In the genomic region with DNA sequence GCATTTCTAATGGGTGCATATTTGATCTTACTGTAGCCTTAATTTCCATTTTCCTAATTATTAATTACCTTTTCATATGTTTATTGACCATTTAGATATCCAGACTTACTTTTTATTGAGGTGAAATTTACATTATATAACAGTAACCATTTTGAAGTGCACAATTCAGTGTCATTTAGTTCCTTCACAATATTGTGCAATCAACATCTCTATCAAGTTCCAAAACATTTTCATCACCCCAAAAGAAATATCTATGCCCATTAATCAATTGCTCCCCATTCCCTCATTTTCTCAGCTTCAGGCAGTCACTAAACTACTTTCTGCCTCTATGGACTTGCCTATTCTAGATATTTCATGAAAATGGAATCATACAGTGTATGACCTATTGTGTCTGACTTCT, we compare ENCODE assay signal across 8 cellular contexts. TPM values are rescaled to one million over a fixed set of nuclear protein-coding genes. Genes with fewer than 3 reads are reported as not detected.
"Had no signal": no experiment of that assay in that cellular context is flagged by ENCODE, and none has a peak within 500 bp of the region (broad histone marks: within the 10 kb centered on the region; RNA-seq: fewer than 3 reads in every experiment).

No MANE protein-coding gene starts in this region.

- ATAC-seq: GM23338, HCT116 had no signal

- H3K36me3 ChIP-seq: HAP-1 had no signal

- H3K4me2 ChIP-seq: GM23338, KMS-11 had no signal

- H3K4me3 ChIP-seq: GM23338, HAP-1 had no signal

- DNase-seq: H7, HFFc6, KBM-7 had no signal

- H3K27ac ChIP-seq: HL-60, KMS-11 had no signal

- H3K4me1 ChIP-seq: HAP-1 had no signal

- H2AFZ ChIP-seq: GM23338 had no signal

- H3K9ac ChIP-seq: KMS-11 had no signal

- H3K9me3 ChIP-seq: HAP-1 had no signal

RNA-seq across cellular contexts. Expression of gene COL15A1, which starts 5.9 kb away (rescaled TPM):
- total RNA-seq: H7 had no signal
